In genomic region chr22:50184004-50184461, GRCh38 we compare ENCODE assay signal across 1 cellular context.
TF ChIP-seq lines count a peak whose summit lies in the region.

No MANE protein-coding gene starts in this region.

TF ChIP-seq in HepG2, 621 proteins besides CTCF, POLR2A, EP300 and RAD21 (continued from another document and continues in another):
- TF ChIP-seq IKZF5 (CRISPR knock-in tag; IDR thresholded peaks at IDR 0.05): peak; percentile 57; the same call in 1 of the 2 replicates
- no peak for TF ChIP-seq ZNF75D (CRISPR knock-in tag; IDR thresholded peaks at IDR 0.05; ENCODE audit: borderline replicate concordance)
- no peak for TF ChIP-seq CCDC6 (CRISPR knock-in tag; IDR thresholded peaks at IDR 0.05)
- TF ChIP-seq GABPB1 (CRISPR knock-in tag; IDR thresholded peaks at IDR 0.05): peak; percentile 42; the same call in 1 of the 2 replicates
- TF ChIP-seq MIER3 (CRISPR knock-in tag; IDR thresholded peaks at IDR 0.05; ENCODE audit: borderline replicate concordance): no peak
- TF ChIP-seq SOX6 (IDR thresholded peaks at IDR 0.05): no peak
- TF ChIP-seq SOX6 (CRISPR knock-in tag; IDR thresholded peaks at IDR 0.05): 0 out of 2 replicates have a peak, but pooled peaks have one; percentile 14
- peak; percentile 68 for TF ChIP-seq SP5 (CRISPR knock-in tag; IDR thresholded peaks at IDR 0.05; ENCODE audit: borderline replicate concordance, low read depth)
- peak in 1 of 2 experiments; percentile 57; a peak in 1 of 4 replicates for TF ChIP-seq HMGXB4 (CRISPR knock-in tag; IDR thresholded peaks at IDR 0.05; ENCODE audit: borderline replicate concordance in 1 of 2, low read depth in 1 of 2)
- no peak for TF ChIP-seq HNRNPH1 (optimal IDR thresholded peaks at IDR 0.05; ENCODE audit: low read depth, low read length)
- TF ChIP-seq SALL1 (CRISPR knock-in tag; IDR thresholded peaks at IDR 0.05): peak; percentile 7; the same call in 1 of the 2 replicates
- 0 out of 2 replicates have a peak, but pooled peaks have one; percentile 3 for TF ChIP-seq ZNF768 (CRISPR knock-in tag; IDR thresholded peaks at IDR 0.05)
- TF ChIP-seq ZNF674 (CRISPR knock-in tag; IDR thresholded peaks at IDR 0.05; ENCODE audit: low read depth): no peak
- no peak for TF ChIP-seq ZNF350 (CRISPR knock-in tag; IDR thresholded peaks at IDR 0.05; ENCODE audit: borderline replicate concordance, low read depth)
- peak; percentile 33; the same call in 1 of the 2 replicates for TF ChIP-seq ZFP91 (CRISPR knock-in tag; IDR thresholded peaks at IDR 0.05; ENCODE audit: borderline replicate concordance)
- no peak for TF ChIP-seq NONO (IDR thresholded peaks at IDR 0.05)
- TF ChIP-seq NONO (CRISPR knock-in tag; conservative IDR thresholded peaks at IDR 0.05): no peak
- TF ChIP-seq CEBPG (CRISPR knock-in tag; IDR thresholded peaks at IDR 0.05): peak; percentile 44; the same call in 1 of the 2 replicates
- TF ChIP-seq MAX (IDR thresholded peaks at IDR 0.05): 0 out of 2 replicates have a peak, but pooled peaks have one; percentile 26
- peak; percentile 65 for TF ChIP-seq ZNF687 (CRISPR knock-in tag; IDR thresholded peaks at IDR 0.05)
- no peak; the same call in 1 of the 2 replicates for TF ChIP-seq ZNF143 (CRISPR knock-in tag; IDR thresholded peaks at IDR 0.05)
- no peak for TF ChIP-seq YEATS4 (CRISPR knock-in tag; IDR thresholded peaks at IDR 0.05; ENCODE audit: borderline replicate concordance)
- no peak for TF ChIP-seq MTF2 (CRISPR knock-in tag; IDR thresholded peaks at IDR 0.05; ENCODE audit: borderline replicate concordance)
- no peak for TF ChIP-seq POGZ (CRISPR knock-in tag; IDR thresholded peaks at IDR 0.05)
- peak; percentile 68 for TF ChIP-seq ZFX (CRISPR knock-in tag; IDR thresholded peaks at IDR 0.05; ENCODE audit: low read depth)
- no peak for TF ChIP-seq JUNB (CRISPR knock-in tag; IDR thresholded peaks at IDR 0.05; ENCODE audit: borderline replicate concordance)
- no peak for TF ChIP-seq ZNF329 (CRISPR knock-in tag; IDR thresholded peaks at IDR 0.05; ENCODE audit: low read depth)
- TF ChIP-seq RNF219 (CRISPR knock-in tag; IDR thresholded peaks at IDR 0.05): no peak
- TF ChIP-seq PREB (CRISPR knock-in tag; IDR thresholded peaks at IDR 0.05): no peak
- TF ChIP-seq GMEB1 (CRISPR knock-in tag; IDR thresholded peaks at IDR 0.05; ENCODE audit: borderline replicate concordance): 0 out of 2 replicates have a peak, but pooled peaks have one; percentile 11
- no peak for TF ChIP-seq SOX13 (IDR thresholded peaks at IDR 0.05)
- peak in 1 of 2 experiments; percentile 22; a peak in 1 of 4 replicates for TF ChIP-seq SOX13 (CRISPR knock-in tag; conservative IDR thresholded peaks at IDR 0.05 in 1 of 2, IDR thresholded peaks at IDR 0.05 in 1 of 2)
- no peak for TF ChIP-seq ZKSCAN1 (IDR thresholded peaks at IDR 0.05; ENCODE audit: low read length)
- TF ChIP-seq ZNF780A (CRISPR knock-in tag; IDR thresholded peaks at IDR 0.05): no peak
- no peak for TF ChIP-seq ZNF670 (CRISPR knock-in tag; IDR thresholded peaks at IDR 0.05; ENCODE audit: borderline replicate concordance)
- 0 out of 2 replicates have a peak, but pooled peaks have one; percentile 13 for TF ChIP-seq ZNF777 (CRISPR knock-in tag; IDR thresholded peaks at IDR 0.05)
- no peak for TF ChIP-seq U2AF1 (optimal IDR thresholded peaks at IDR 0.05; ENCODE audit: low read depth, low read length)
- TF ChIP-seq ZNF276 (CRISPR knock-in tag; IDR thresholded peaks at IDR 0.05; ENCODE audit: low read depth): no peak
- TF ChIP-seq SNRNP70 (IDR thresholded peaks at IDR 0.05; ENCODE audit: low read depth, low read length): no peak
